1 cellular context compared by ENCODE assay signal in the genomic region with DNA sequence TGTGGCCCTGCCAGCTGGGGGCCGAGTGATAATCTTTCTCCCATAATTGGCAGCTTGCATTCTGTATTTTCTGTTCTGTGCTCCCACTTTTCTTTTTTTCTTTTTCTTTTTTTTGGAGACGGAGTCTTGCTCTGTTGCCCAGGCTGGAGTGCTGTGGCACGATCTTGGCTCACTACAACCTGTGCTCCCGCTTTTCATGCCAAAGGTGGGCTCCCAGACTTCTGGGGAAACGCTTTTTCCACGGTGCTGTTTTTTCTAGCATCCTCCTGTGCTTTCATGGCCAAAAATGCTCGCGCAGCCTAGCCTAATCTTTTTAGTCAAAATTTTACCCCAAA.
TF ChIP-seq lines count a peak whose summit lies in the region.

No MANE protein-coding gene starts in this region.

TF ChIP-seq in H1, 55 proteins besides CTCF, POLR2A, EP300 and RAD21 (continued from another document):
- TF ChIP-seq, protein P1, sequence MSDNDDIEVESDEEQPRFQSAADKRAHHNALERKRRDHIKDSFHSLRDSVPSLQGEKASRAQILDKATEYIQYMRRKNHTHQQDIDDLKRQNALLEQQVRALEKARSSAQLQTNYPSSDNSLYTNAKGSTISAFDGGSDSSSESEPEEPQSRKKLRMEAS (IDR thresholded peaks at IDR 0.05) = peak; percentile 5; the same call in 1 of the 2 replicates
